ENCODE assay signal across 38 cellular contexts in genomic region chr10:44332465-44332864, GRCh38. TPM values are rescaled to one million over a fixed set of nuclear protein-coding genes. Genes with fewer than 3 reads are reported as not detected.
"Had no signal": no experiment of that assay in that cellular context is flagged by ENCODE, and none has a peak within 500 bp of the region (broad histone marks: within the 10 kb centered on the region; RNA-seq: fewer than 3 reads in every experiment).

No MANE protein-coding gene starts in this region.

- H3K27ac ChIP-seq: adrenal gland, body of pancreas, brain microvascular endothelial cell, breast epithelium, VCaP had no signal

- H3K4me3 Mint-ChIP-seq: activated B cell treated with CpG ODN at 0.5 μM for 24 hours; activated CD4-positive, alpha-beta memory T cell treated with anti-CD3 and anti-CD28 coated beads for 36 hours; activated CD4-positive, alpha-beta T cell treated with anti-CD3 and anti-CD28 coated beads, Interleukin-2, amount 10 ng/mL, durations not matched to agents 24 days and 14 days; activated CD8-positive, alpha-beta memory T cell treated with anti-CD3 and anti-CD28 coated beads, Interleukin-2, amount 10 ng/mL, durations not matched to agents 7 days and 5 days; activated CD8-positive, alpha-beta T cell treated with anti-CD3 and anti-CD28 coated beads for 36 hours; activated naive CD4-positive, alpha-beta T cell treated with anti-CD3 and anti-CD28 coated beads for 36 hours; activated naive CD8-positive, alpha-beta T cell treated with anti-CD3 and anti-CD28 coated beads for 36 hours; activated T-cell treated with anti-CD3 and anti-CD28 coated beads, Interleukin-2, amount 50 U/mL, for 4 hours; activated T-cell treated with anti-CD3 and anti-CD28 coated beads, Interleukin-2, amount 50 U/mL, for 72 hours; activated T-helper 1 cell treated with anti-CD3 and anti-CD28 coated beads, Interleukin-12 subunit alpha, Interleukin-12 subunit beta, Interleukin-2, Interleukin-4 antibody, amounts not matched to agents 30 ng/mL and 10 ng/mL and 1 ng/mL, durations not matched to agents 14 hours and 24 hours and 36 hours; activated T-helper 17 cell treated with anti-CD3 and anti-CD28 coated beads, Interleukin-2, amount 50 U/mL, for 72 hours; T-helper 1 cell treated with Interleukin-12 subunit alpha and Interleukin-12 subunit beta and Interleukin-4 antibody, amounts not matched to agents 30 μg/mL and 1 μg/mL, for 36 hours; T-helper 2 cell treated with Interferon-gamma antibody and Interleukin-4, amounts not matched to agents 5 μg/mL and 100 μg/mL, for 36 hours had no signal

- H3K36me3 ChIP-seq: adrenal gland, brain microvascular endothelial cell, breast epithelium had no signal

- DNase-seq: activated B cell treated with CpG ODN at 0.5 μM for 24 hours; activated CD4-positive, alpha-beta memory T cell treated with anti-CD3 and anti-CD28 coated beads for 36 hours; activated CD4-positive, alpha-beta T cell treated with anti-CD3 and anti-CD28 coated beads for 4 hours; activated CD4-positive, alpha-beta T cell treated with anti-CD3 and anti-CD28 coated beads, Interleukin-2, amount 10 ng/mL, durations not matched to agents 24 days and 14 days; activated CD4-positive, alpha-beta T cell treated with anti-CD3 and anti-CD28 coated beads, Interleukin-2, amount 50 U/mL, for 1 hour; activated CD4-positive, alpha-beta T cell treated with anti-CD3 and anti-CD28 coated beads, Interleukin-2, amount 50 U/mL, for 4 hours; activated CD4-positive, CD25-positive, alpha-beta regulatory T cell treated with anti-CD3 and anti-CD28 coated beads, Interleukin-2, amount 50 U/mL, for 72 hours; activated CD8-positive, alpha-beta memory T cell treated with anti-CD3 and anti-CD28 coated beads, Interleukin-2, amount 10 ng/mL, durations not matched to agents 7 days and 5 days; activated CD8-positive, alpha-beta T cell treated with anti-CD3 and anti-CD28 coated beads for 36 hours; activated effector memory CD4-positive, alpha-beta T cell treated with anti-CD3 and anti-CD28 coated beads, Interleukin-2, amount 50 U/mL, for 16 hours; activated gamma-delta T cell treated with Interleukin-2 at 50 U/mL for 16 hours; activated naive CD4-positive, alpha-beta T cell; activated naive CD4-positive, alpha-beta T cell treated with anti-CD3 and anti-CD28 coated beads for 36 hours; activated naive CD4-positive, alpha-beta T cell treated with anti-CD3 and anti-CD28 coated beads, Interleukin-2, amount 50 U/mL, for 16 hours; activated naive CD8-positive, alpha-beta T cell treated with anti-CD3 and anti-CD28 coated beads for 36 hours; activated T-cell treated with anti-CD3 and anti-CD28 coated beads for 4 hours; activated T-cell treated with anti-CD3 and anti-CD28 coated beads, Interleukin-2, amount 50 U/mL, for 1 hour; activated T-cell treated with anti-CD3 and anti-CD28 coated beads, Interleukin-2, amount 50 U/mL, for 4 hours; activated T-cell treated with anti-CD3 and anti-CD28 coated beads, Interleukin-2, amount 50 U/mL, for 72 hours; amniotic stem cell; aorta; body of pancreas; brain microvascular endothelial cell; central memory CD4-positive, alpha-beta T cell; SW 1271; T-helper 1 cell; T-helper 2 cell; T-helper 9 cell had no signal

- H3K36me3 Mint-ChIP-seq: activated CD4-positive, alpha-beta memory T cell treated with anti-CD3 and anti-CD28 coated beads for 36 hours; activated CD8-positive, alpha-beta memory T cell treated with anti-CD3 and anti-CD28 coated beads, Interleukin-2, amount 10 ng/mL, durations not matched to agents 7 days and 5 days; activated naive CD4-positive, alpha-beta T cell treated with anti-CD3 and anti-CD28 coated beads, Interleukin-2, amount 50 U/mL, for 72 hours; activated naive CD8-positive, alpha-beta T cell treated with anti-CD3 and anti-CD28 coated beads for 36 hours had no signal

- FAIRE-seq: astrocyte, TTC549 had no signal

- H3K27ac Mint-ChIP-seq: activated B cell treated with CpG ODN at 0.5 μM for 24 hours; activated CD4-positive, alpha-beta memory T cell treated with anti-CD3 and anti-CD28 coated beads for 36 hours; activated CD4-positive, alpha-beta T cell treated with anti-CD3 and anti-CD28 coated beads, Interleukin-2, amount 10 ng/mL, durations not matched to agents 24 days and 14 days; activated CD8-positive, alpha-beta memory T cell treated with anti-CD3 and anti-CD28 coated beads, Interleukin-2, amount 10 ng/mL, durations not matched to agents 7 days and 5 days; activated CD8-positive, alpha-beta T cell treated with anti-CD3 and anti-CD28 coated beads for 36 hours; activated naive CD4-positive, alpha-beta T cell treated with anti-CD3 and anti-CD28 coated beads for 36 hours; activated naive CD4-positive, alpha-beta T cell treated with anti-CD3 and anti-CD28 coated beads, Interleukin-2, amount 50 U/mL, for 72 hours; activated naive CD8-positive, alpha-beta T cell treated with anti-CD3 and anti-CD28 coated beads for 36 hours; activated T-cell treated with anti-CD3 and anti-CD28 coated beads, Interleukin-2, amount 50 U/mL, for 72 hours; activated T-helper 1 cell treated with anti-CD3 and anti-CD28 coated beads, Interleukin-12 subunit alpha, Interleukin-12 subunit beta, Interleukin-2, Interleukin-4 antibody, amounts not matched to agents 30 ng/mL and 10 ng/mL and 1 ng/mL, durations not matched to agents 14 hours and 24 hours and 36 hours; activated T-helper 17 cell treated with anti-CD3 and anti-CD28 coated beads, Interleukin-2, amount 50 U/mL, for 72 hours; T-helper 1 cell treated with Interleukin-12 subunit alpha and Interleukin-12 subunit beta and Interleukin-4 antibody, amounts not matched to agents 30 μg/mL and 1 μg/mL, for 36 hours; T-helper 2 cell treated with Interferon-gamma antibody and Interleukin-4, amounts not matched to agents 5 μg/mL and 100 μg/mL, for 36 hours had no signal

- H3K27me3 ChIP-seq: adrenal gland, body of pancreas, brain microvascular endothelial cell, breast epithelium had no signal

- H3K4me1 Mint-ChIP-seq: activated B cell treated with CpG ODN at 0.5 μM for 24 hours; activated CD4-positive, alpha-beta T cell treated with anti-CD3 and anti-CD28 coated beads, Interleukin-2, amount 10 ng/mL, durations not matched to agents 24 days and 14 days; activated CD8-positive, alpha-beta memory T cell treated with anti-CD3 and anti-CD28 coated beads, Interleukin-2, amount 10 ng/mL, durations not matched to agents 7 days and 5 days; activated naive CD8-positive, alpha-beta T cell treated with anti-CD3 and anti-CD28 coated beads for 36 hours; activated T-helper 17 cell treated with anti-CD3 and anti-CD28 coated beads, Interleukin-2, amount 50 U/mL, for 72 hours had no signal

- H3K4me1 ChIP-seq: adrenal gland, breast epithelium had no signal

- H3K9me3 ChIP-seq: adrenal gland, body of pancreas, breast epithelium had no signal

- ATAC-seq: activated CD8-positive, alpha-beta memory T cell treated with anti-CD3 and anti-CD28 coated beads, Interleukin-2, amount 10 ng/mL, durations not matched to agents 7 days and 5 days; activated CD8-positive, alpha-beta T cell treated with anti-CD3 and anti-CD28 coated beads for 36 hours; activated naive CD4-positive, alpha-beta T cell treated with anti-CD3 and anti-CD28 coated beads, Interleukin-2, amount 50 U/mL, for 72 hours; activated T-cell treated with anti-CD3 and anti-CD28 coated beads, Interleukin-2, amount 50 U/mL, for 4 hours; activated T-cell treated with anti-CD3 and anti-CD28 coated beads, Interleukin-2, amount 50 U/mL, for 72 hours; activated T-helper 17 cell treated with anti-CD3 and anti-CD28 coated beads, Interleukin-2, amount 50 U/mL, for 72 hours; body of pancreas had no signal

- H3K9me3 Mint-ChIP-seq: activated B cell treated with CpG ODN at 0.5 μM for 24 hours; activated CD4-positive, alpha-beta memory T cell treated with anti-CD3 and anti-CD28 coated beads for 36 hours; activated CD4-positive, alpha-beta T cell treated with anti-CD3 and anti-CD28 coated beads, Interleukin-2, amount 10 ng/mL, durations not matched to agents 24 days and 14 days; activated CD8-positive, alpha-beta T cell treated with anti-CD3 and anti-CD28 coated beads for 36 hours; activated naive CD4-positive, alpha-beta T cell treated with anti-CD3 and anti-CD28 coated beads for 36 hours; activated naive CD4-positive, alpha-beta T cell treated with anti-CD3 and anti-CD28 coated beads, Interleukin-2, amount 50 U/mL, for 72 hours; activated naive CD8-positive, alpha-beta T cell treated with anti-CD3 and anti-CD28 coated beads for 36 hours; activated T-cell treated with anti-CD3 and anti-CD28 coated beads, Interleukin-2, amount 50 U/mL, for 4 hours; activated T-cell treated with anti-CD3 and anti-CD28 coated beads, Interleukin-2, amount 50 U/mL, for 72 hours; activated T-helper 1 cell treated with anti-CD3 and anti-CD28 coated beads, Interleukin-12 subunit alpha, Interleukin-12 subunit beta, Interleukin-2, Interleukin-4 antibody, amounts not matched to agents 30 ng/mL and 10 ng/mL and 1 ng/mL, durations not matched to agents 14 hours and 24 hours and 36 hours; T-helper 1 cell treated with Interleukin-12 subunit alpha and Interleukin-12 subunit beta and Interleukin-4 antibody, amounts not matched to agents 30 μg/mL and 1 μg/mL, for 36 hours; T-helper 2 cell treated with Interferon-gamma antibody and Interleukin-4, amounts not matched to agents 5 μg/mL and 100 μg/mL, for 36 hours had no signal

- H3K27me3 Mint-ChIP-seq: activated B cell treated with CpG ODN at 0.5 μM for 24 hours had no signal

- H3K4me3 ChIP-seq: adrenal gland, body of pancreas, breast epithelium had no signal

RNA-seq across cellular contexts. Expression of gene CXCL12, which starts 52.4 kb away (rescaled TPM):
- total RNA-seq: activated B cell treated with CpG ODN at 0.5 μM for 24 hours; activated CD4-positive, alpha-beta memory T cell treated with anti-CD3 and anti-CD28 coated beads for 36 hours; activated CD4-positive, alpha-beta T cell treated with anti-CD3 and anti-CD28 coated beads, Interleukin-2, amount 10 ng/mL, durations not matched to agents 24 days and 14 days; activated CD8-positive, alpha-beta memory T cell treated with anti-CD3 and anti-CD28 coated beads, Interleukin-2, amount 10 ng/mL, durations not matched to agents 7 days and 5 days; activated CD8-positive, alpha-beta T cell treated with anti-CD3 and anti-CD28 coated beads for 36 hours; activated naive CD4-positive, alpha-beta T cell treated with anti-CD3 and anti-CD28 coated beads for 36 hours; activated naive CD8-positive, alpha-beta T cell treated with anti-CD3 and anti-CD28 coated beads for 36 hours; activated T-cell treated with anti-CD3 and anti-CD28 coated beads, Interleukin-2, amount 50 U/mL, for 72 hours; activated T-helper 1 cell treated with anti-CD3 and anti-CD28 coated beads, Interleukin-12 subunit alpha, Interleukin-12 subunit beta, Interleukin-2, Interleukin-4 antibody, amounts not matched to agents 30 ng/mL and 10 ng/mL and 1 ng/mL, durations not matched to agents 14 hours and 24 hours and 36 hours had no signal
